ENCODE assay signal across 16 cellular contexts in the genomic region with DNA sequence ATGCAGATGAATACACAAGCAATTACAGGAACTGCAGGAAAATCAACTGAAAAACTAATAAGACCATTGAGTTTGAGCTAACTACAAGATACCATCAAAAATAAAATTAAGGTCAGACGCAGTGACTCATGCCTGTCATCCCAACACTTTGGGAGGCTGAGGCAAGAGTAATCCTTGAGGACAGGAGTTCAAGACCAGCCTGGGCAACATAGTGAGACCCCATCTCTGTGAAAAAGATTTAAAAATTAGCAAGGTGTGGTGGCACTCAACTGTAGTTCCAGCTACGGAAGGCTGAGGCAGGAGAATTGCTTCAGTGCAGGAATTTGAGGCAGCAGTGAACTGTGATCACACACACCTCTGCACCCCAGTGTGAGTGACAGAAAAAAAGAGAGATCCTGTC.
DNase-seq lines count a peak whose midpoint lies in the region; TF ChIP-seq lines count a peak whose summit lies in the region.
"Had no signal": no experiment of that assay in that cellular context is flagged by ENCODE, and none has a peak within 500 bp of the region (broad histone marks: within the 10 kb centered on the region; RNA-seq: fewer than 3 reads in every experiment).

No MANE protein-coding gene starts in this region.

- in situ Hi-C loops in HAP-1 (cut with MboI; ENCODE audit: low sequenced_read_pairs) = no loop called here

- TF ChIP-seq CTCF in CD14-positive monocyte (IDR thresholded peaks at IDR 0.05) = no peak
- no peak for TF ChIP-seq CTCF in H9 (conservative IDR thresholded peaks at IDR 0.05)
- TF ChIP-seq CTCF in progenitor cell of endocrine pancreas (IDR thresholded peaks at IDR 0.05; ENCODE audit: unreplicated experiment) = no peak

- H3K4me3 Mint-ChIP-seq in CD14-positive monocyte (no peak overlapping the region), H9 (no peak overlapping the region), progenitor cell of endocrine pancreas (ENCODE audit: low read depth) (no peak overlapping the region)
- no peak overlapping the region for H3K4me3 Mint-ChIP-seq in dendritic cell treated with granulocyte-macrophage colony-stimulating factor and Interleukin-4, amounts not matched to agents 40 ng/mL and 50 ng/mL, for 4 days
- H3K4me3 Mint-ChIP-seq: CD8-positive, alpha-beta T cell had no signal

- no peak overlapping the region for H2AK5ac ChIP-seq in H9 (ENCODE audit: insufficient read length, low read length)

- no peak overlapping the region for H2BK20ac ChIP-seq in H9 (ENCODE audit: low read depth, low read length, poor library complexity, severe bottlenecking)

- H3K36me3 ChIP-seq in HAP-1 (replicated peaks) = no peaks in the 10 kb centered on the region
- H3K36me3 ChIP-seq: BLaER1 had no signal

- no peak overlapping the region for H3K23ac ChIP-seq in H9 (ENCODE audit: insufficient read length, low read depth, low read length)

- no peak overlapping the region for H4K8ac ChIP-seq in H9 (replicated peaks; ENCODE audit: insufficient read length, low read depth, low read length)

- no peak overlapping the region for H4K91ac ChIP-seq in H9 (ENCODE audit: insufficient read length, low read depth, low read length)

- no peaks in the 10 kb centered on the region for H3K27me3 ChIP-seq in H9 (ENCODE audit: insufficient read depth, low read length)
- no peaks in the 10 kb centered on the region for H3K27me3 ChIP-seq in HAP-1 (ENCODE audit: low read depth)
- H3K27me3 ChIP-seq: BLaER1 had no signal

- no peak overlapping the region for H3K4ac ChIP-seq in H9 (ENCODE audit: low read depth, low read length)

- no peak overlapping the region for H2BK15ac ChIP-seq in H9 (ENCODE audit: low read depth, low read length)

- H3K27me3 Mint-ChIP-seq in CD14-positive monocyte (ENCODE audit: low read depth in 3 of 3) = peaks cover 0 to 1% (median 0%) of the 10 kb centered on the region in 3 donors
- H3K27me3 Mint-ChIP-seq in H9 (ENCODE audit: low read depth) = no peaks in the 10 kb centered on the region
- no peaks in the 10 kb centered on the region for H3K27me3 Mint-ChIP-seq in dendritic cell treated with granulocyte-macrophage colony-stimulating factor and Interleukin-4, amounts not matched to agents 40 ng/mL and 50 ng/mL, for 4 days
- no peaks in the 10 kb centered on the region for H3K27me3 Mint-ChIP-seq in progenitor cell of endocrine pancreas

- H3K27ac Mint-ChIP-seq in CD14-positive monocyte (peak overlapping the region in 6 of 7 donors; percentile 8 to 65 (median 48)), H9 (peak overlapping the region; percentile 18 to 95 (median 76); a peak in 4 of 7 replicates), progenitor cell of endocrine pancreas (peak overlapping the region; percentile 39)
- peak overlapping the region; percentile 59 for H3K27ac Mint-ChIP-seq in dendritic cell treated with granulocyte-macrophage colony-stimulating factor and Interleukin-4, amounts not matched to agents 40 ng/mL and 50 ng/mL, for 4 days
- H3K27ac Mint-ChIP-seq: CD8-positive, alpha-beta T cell had no signal

- no peak overlapping the region for H3K4me2 ChIP-seq in H9 (ENCODE audit: insufficient read depth, insufficient read length, low read length)
- H3K4me2 ChIP-seq: BLaER1 had no signal

- H4K20me1 ChIP-seq in H9 (ENCODE audit: control insufficient read depth, insufficient read depth, insufficient read length) = no peaks in the 10 kb centered on the region
- H4K20me1 ChIP-seq: BLaER1 had no signal

- intact Hi-C loops in CD14-positive monocyte (cut with micrococcal nuclease) = no loop called here
- intact Hi-C loops in dendritic cell treated with granulocyte-macrophage colony-stimulating factor and Interleukin-4, amounts not matched to agents 40 ng/mL and 50 ng/mL, for 4 days (cut with micrococcal nuclease) = no loop called here

- H3K4me1 Mint-ChIP-seq in CD14-positive monocyte = peaks cover 16% of the 10 kb centered on the region
- peaks cover 11 to 13% of the 10 kb centered on the region in 2 experiments for H3K4me1 Mint-ChIP-seq in H9
- H3K4me1 Mint-ChIP-seq in dendritic cell treated with granulocyte-macrophage colony-stimulating factor and Interleukin-4, amounts not matched to agents 40 ng/mL and 50 ng/mL, for 4 days (ENCODE audit: low read depth) = peaks cover 19% of the 10 kb centered on the region
- peaks cover 1% of the 10 kb centered on the region for H3K4me1 Mint-ChIP-seq in progenitor cell of endocrine pancreas (ENCODE audit: low read depth)

- no peak overlapping the region for H2BK120ac ChIP-seq in H9 (ENCODE audit: low read depth, low read length, poor library complexity, severe bottlenecking)

- H3K9ac ChIP-seq in H9 (ENCODE audit: extremely low read depth, insufficient read length, low read length) = no peak overlapping the region
- H3K9ac ChIP-seq: BLaER1 had no signal

- H2AFZ ChIP-seq in H9 (ENCODE audit: low read length) = no peak overlapping the region

- no peaks in the 10 kb centered on the region for H3K79me2 ChIP-seq in H9 (ENCODE audit: insufficient read depth, low read length)

- no peaks in the 10 kb centered on the region for H3K79me1 ChIP-seq in H9 (ENCODE audit: insufficient read depth, low read depth, low read length, poor library complexity, severe bottlenecking)

- no CpG with 5 or more reads among the region's 2 CpGs for WGBS in H9 (ENCODE audit: extremely low coverage, insufficient read length, low lambda C conversion rate)

- H4K5ac ChIP-seq in H9 (ENCODE audit: insufficient read length, low read depth, low read length) = no peak overlapping the region

- no peak overlapping the region for H3K56ac ChIP-seq in H9 (ENCODE audit: insufficient read length, low read depth, low read length)

- no peak overlapping the region for H3T11ph ChIP-seq in H9 (ENCODE audit: low read length)

- DNase-seq in CD14-positive monocyte (ENCODE audit: low spot score) (no peak), H9 (no peak), progenitor cell of endocrine pancreas (ENCODE audit: low spot score, unreplicated experiment) (no peak), HAP-1 (ENCODE audit: low spot score in 2 of 2) (no peak), OCI-M1 (lab: John Stamatoyannopoulos, UW) (no peak), GM19238 (ENCODE audit: insufficient read length, low spot score) (no peak)
- DNase-seq: 8988T; Calu3; CD8-positive, alpha-beta T cell; DMS 273 treated with DMSO at 0.1 percent for 48 hours; DMS53; DND-41; EL had no signal

- peaks cover 0 to 14% (median 2%) of the 10 kb centered on the region in 7 donors for H3K9me3 Mint-ChIP-seq in CD14-positive monocyte
- H3K9me3 Mint-ChIP-seq in H9 = no peaks in the 10 kb centered on the region
- no peaks in the 10 kb centered on the region for H3K9me3 Mint-ChIP-seq in dendritic cell treated with granulocyte-macrophage colony-stimulating factor and Interleukin-4, amounts not matched to agents 40 ng/mL and 50 ng/mL, for 4 days
- no peaks in the 10 kb centered on the region for H3K9me3 Mint-ChIP-seq in progenitor cell of endocrine pancreas (ENCODE audit: low read depth)
- H3K9me3 Mint-ChIP-seq: CD8-positive, alpha-beta T cell had no signal

- H3K23me2 ChIP-seq in H9 (ENCODE audit: insufficient read length, low read depth, low read length, poor library complexity, severe bottlenecking) = no peaks in the 10 kb centered on the region

- no peak overlapping the region for H3K4me3 ChIP-seq in HAP-1
- H3K4me3 ChIP-seq: BLaER1, GM12878 had no signal

- H3K36me3 Mint-ChIP-seq in CD14-positive monocyte (no peaks in the 10 kb centered on the region), H9 (ENCODE audit: insufficient read depth in 1 of 3, low read depth in 3 of 3) (0 out of 7 replicates have a peak, but pooled peaks cover 0 to 2% (median 0%) of the 10 kb centered on the region in 3 experiments), progenitor cell of endocrine pancreas (ENCODE audit: insufficient read depth) (peaks cover 4% of the 10 kb centered on the region)
- no peaks in the 10 kb centered on the region for H3K36me3 Mint-ChIP-seq in dendritic cell treated with granulocyte-macrophage colony-stimulating factor and Interleukin-4, amounts not matched to agents 40 ng/mL and 50 ng/mL, for 4 days (ENCODE audit: low read depth)

- no peak overlapping the region for H3K18ac ChIP-seq in H9 (ENCODE audit: insufficient read length, low read depth, low read length)

- H2BK12ac ChIP-seq in H9 (ENCODE audit: insufficient read length, low read depth, low read length) = no peak overlapping the region

- no peak overlapping the region for H3K27ac ChIP-seq in H9 (ENCODE audit: insufficient read length, low read depth, low read length)
- H3K27ac ChIP-seq: BLaER1 had no signal

- H3K4me1 ChIP-seq in H9 (ENCODE audit: insufficient read depth, low read length) (no peaks in the 10 kb centered on the region), HAP-1 (no peaks in the 10 kb centered on the region)
- H3K4me1 ChIP-seq: BLaER1 had no signal

- H3K14ac ChIP-seq in H9 (ENCODE audit: insufficient read depth, low read length) = no peak overlapping the region

- H3K9me3 ChIP-seq in H9 (ENCODE audit: control insufficient read depth, low read depth, low read length) (no peaks in the 10 kb centered on the region), HAP-1 (no peaks in the 10 kb centered on the region)
- H3K9me3 ChIP-seq: BLaER1 had no signal

- no peak overlapping the region for H2BK5ac ChIP-seq in H9 (ENCODE audit: insufficient read length, low read length)
